ENCODE assay signal across 20 cellular contexts in the genomic region with DNA sequence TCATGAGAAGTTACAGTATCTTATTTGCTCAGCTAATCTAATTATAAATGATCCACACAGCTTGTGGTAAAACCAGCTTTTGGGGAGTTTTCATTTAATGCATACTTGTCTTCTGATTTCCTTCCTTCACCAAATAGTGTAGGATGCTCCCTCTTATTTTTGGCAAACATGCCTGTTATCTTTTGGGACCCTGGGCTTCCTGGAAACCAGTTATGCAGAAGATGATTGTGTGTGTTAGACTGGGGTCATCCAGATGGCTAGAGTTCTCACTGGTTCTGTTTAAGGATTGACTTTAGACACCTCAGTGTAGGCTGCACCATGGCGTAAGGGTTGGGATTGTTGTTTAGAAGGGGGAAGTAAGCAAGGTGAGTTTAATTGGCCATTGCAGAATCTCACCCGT.
DNase-seq lines count a peak whose midpoint lies in the region; ATAC-seq and TF ChIP-seq lines count a peak whose summit lies in the region.
"Had no signal": no experiment of that assay in that cellular context is flagged by ENCODE, and none has a peak within 500 bp of the region (broad histone marks: within the 10 kb centered on the region; RNA-seq: fewer than 3 reads in every experiment).

No MANE protein-coding gene starts in this region.

- H3K36me3 ChIP-seq in left ventricle myocardium inferior = peaks cover 42% of the 10 kb centered on the region
- H3K36me3 ChIP-seq in IMR-90 (ENCODE audit: control insufficient read depth, insufficient read depth, low read length) = peaks cover 56% of the 10 kb centered on the region
- H3K36me3 ChIP-seq in brain microvascular endothelial cell (replicated peaks) = peaks cover 65% of the 10 kb centered on the region
- peaks cover 16 to 75% (median 35%) of the 10 kb centered on the region in 4 donors for H3K36me3 ChIP-seq in upper lobe of left lung
- H3K36me3 ChIP-seq: breast epithelium had no signal

- H3K23ac ChIP-seq in IMR-90 (ENCODE audit: low read depth, low read length) = no peak overlapping the region

- no peak overlapping the region for H2BK120ac ChIP-seq in IMR-90 (ENCODE audit: low read depth, low read length)

- no peak for TF ChIP-seq CTCF in left ventricle myocardium inferior (IDR thresholded peaks at IDR 0.05; ENCODE audit: borderline replicate concordance)
- no peak for TF ChIP-seq CTCF in IMR-90 (conservative IDR thresholded peaks at IDR 0.05; ENCODE audit: low read depth, low read length)
- no peak for TF ChIP-seq CTCF in brain microvascular endothelial cell (IDR thresholded peaks at IDR 0.05; ENCODE audit: low read depth, low read length, missing control alignments)
- no peak for TF ChIP-seq CTCF in upper lobe of left lung (IDR thresholded peaks at IDR 0.05)

- no peak overlapping the region for H3K4me3 ChIP-seq in left ventricle myocardium inferior
- H3K4me3 ChIP-seq in IMR-90 (ENCODE audit: insufficient read depth, low read depth, low read length) = no peak overlapping the region
- no peak overlapping the region for H3K4me3 ChIP-seq in brain microvascular endothelial cell (ENCODE audit: low read depth, low read length)
- H3K4me3 ChIP-seq in upper lobe of left lung = no peak overlapping the region
- H3K4me3 ChIP-seq: breast epithelium, esophagus squamous epithelium, suprapubic skin had no signal

- no peak for TF ChIP-seq EP300 in upper lobe of left lung (IDR thresholded peaks at IDR 0.05)

- no CpG with 5 or more reads among the region's 2 CpGs for WGBS in IMR-90 (ENCODE audit: extremely low coverage in 2 of 2, insufficient read length in 1 of 2), 2 experiments
- WGBS in upper lobe of left lung, 2 donors = 75 to 93% methylated on average over 2 of the region's 2 CpGs

- peak overlapping the region; percentile 0; the same call in 1 of the 2 replicates for H2AK5ac ChIP-seq in IMR-90 (ENCODE audit: low read depth, low read length)

- dilution Hi-C loops in IMR-90 (cut with HindIII; ENCODE audit: low sequenced_read_pairs, unreplicated experiment) = no loop called here

- DNase-seq in left ventricle myocardium inferior (no peak), Right ventricle myocardium inferior (ENCODE audit: missing footprints) (no peak), IMR-90 (no peak), brain microvascular endothelial cell (no peak), upper lobe of left lung (no peak)
- DNase-seq: activated B cell treated with CpG ODN at 0.5 μM for 24 hours; activated T-cell treated with anti-CD3 and anti-CD28 coated beads, Interleukin-2, amount 50 U/mL, for 72 hours; DMS79; effector memory CD8-positive, alpha-beta T cell; esophagus squamous epithelium; kidney glomerular epithelial cell; mesendoderm; naive thymus-derived CD4-positive, alpha-beta T cell; NCI-H1417 treated with DMSO at 0.1 percent for 48 hours; T-helper 1 cell had no signal

- H3K27ac ChIP-seq in left ventricle myocardium inferior (replicated peaks) (peak overlapping the region; percentile 52), IMR-90 (ENCODE audit: insufficient read depth, low read length) (no peak overlapping the region), brain microvascular endothelial cell (peak overlapping the region; percentile 8), upper lobe of left lung (peak overlapping the region in 3 of 4 donors; percentile 33 to 66 (median 46))
- H3K27ac ChIP-seq: breast epithelium, suprapubic skin had no signal

- no peak overlapping the region for H3K4me2 ChIP-seq in IMR-90 (ENCODE audit: low read depth, low read length)

- no peak overlapping the region for H3K18ac ChIP-seq in IMR-90 (ENCODE audit: low read depth, low read length)

- H3K27me3 ChIP-seq in left ventricle myocardium inferior (ENCODE audit: low read depth) = no peaks in the 10 kb centered on the region
- H3K27me3 ChIP-seq in IMR-90 (ENCODE audit: control insufficient read depth, insufficient read depth, low read length) = no peaks in the 10 kb centered on the region
- H3K27me3 ChIP-seq in brain microvascular endothelial cell (replicated peaks) = no peaks in the 10 kb centered on the region
- H3K27me3 ChIP-seq in upper lobe of left lung = no peaks in the 10 kb centered on the region
- H3K27me3 ChIP-seq: breast epithelium, esophagus squamous epithelium, suprapubic skin had no signal

- no peak overlapping the region for H4K5ac ChIP-seq in IMR-90 (ENCODE audit: low read depth, low read length)

- H2AK9ac ChIP-seq in IMR-90 (replicated peaks; ENCODE audit: low read depth, low read length, poor library complexity) = no peak overlapping the region

- no peak overlapping the region for H3K9ac ChIP-seq in IMR-90 (ENCODE audit: low read depth, low read length)

- ATAC-seq in Right ventricle myocardium inferior = no peak
- no peak for ATAC-seq in IMR-90 (ENCODE audit: low read depth)
- no peak for ATAC-seq in upper lobe of left lung (ENCODE audit: low FRiP score in 2 of 2)
- no peak for ATAC-seq in GM21423 (IDR thresholded peaks at IDR 0.05; ENCODE audit: unreplicated experiment)
- no peak for ATAC-seq in GM21786 (IDR thresholded peaks at IDR 0.05; ENCODE audit: unreplicated experiment)
- ATAC-seq: activated T-cell treated with anti-CD3 and anti-CD28 coated beads, Interleukin-2, amount 50 U/mL, for 72 hours; effector memory CD8-positive, alpha-beta T cell; HCT116; naive thymus-derived CD4-positive, alpha-beta T cell had no signal

- no peak overlapping the region for H4K91ac ChIP-seq in IMR-90 (ENCODE audit: insufficient read depth, low read depth, low read length)

- H3K9me1 ChIP-seq in IMR-90 (ENCODE audit: insufficient read depth, low read length) = peaks cover 31% of the 10 kb centered on the region

- H4K8ac ChIP-seq in IMR-90 (ENCODE audit: low read depth in 2 of 2, low read length in 2 of 2) = no peak overlapping the region

- H2AFZ ChIP-seq in IMR-90 (replicated peaks; ENCODE audit: low read length, poor library complexity) = no peak overlapping the region

- no peak overlapping the region for H2BK15ac ChIP-seq in IMR-90 (ENCODE audit: low read depth, low read length)

- TF ChIP-seq POLR2A in IMR-90 (IDR thresholded peaks at IDR 0.05; ENCODE audit: low read depth, low read length) (no peak), upper lobe of left lung (IDR thresholded peaks at IDR 0.05) (no peak)

- no peak overlapping the region for H2BK20ac ChIP-seq in IMR-90 (ENCODE audit: low read depth, low read length)

- in situ Hi-C loops in IMR-90 (cut with MboI; ENCODE audit: low sequenced_read_pairs) = loop anchor here (5.0 kb wide), 1 partner anchor 59 kb away; the partner anchor contains the start of gene PTPN1
- in situ Hi-C loops in brain microvascular endothelial cell (cut with HindIII; ENCODE audit: low pct_ligation_motif_present, low sequenced_read_pairs) = no loop called here

- no peak for TF ChIP-seq RAD21 in IMR-90 (IDR thresholded peaks at IDR 0.05; ENCODE audit: low read length)

- 0 out of 2 replicates have a peak overlapping the region, but pooled peaks have one; percentile 0 for H3K14ac ChIP-seq in IMR-90 (replicated peaks; ENCODE audit: low read depth, low read length)

- CTCF ChIA-PET in IMR-90 (lab: Yijun Ruan, JAX) = no interaction called here

- H3K9me3 ChIP-seq in left ventricle myocardium inferior (replicated peaks) (no peaks in the 10 kb centered on the region), IMR-90 (ENCODE audit: control insufficient read depth, insufficient read depth, low read length) (no peaks in the 10 kb centered on the region), upper lobe of left lung (no peaks in the 10 kb centered on the region)
- H3K9me3 ChIP-seq: breast epithelium, esophagus squamous epithelium, suprapubic skin had no signal

- peak overlapping the region; percentile 39; the same call in 1 of the 2 replicates for H3K4ac ChIP-seq in IMR-90 (ENCODE audit: low read depth, low read length)

- no peak overlapping the region for H2BK5ac ChIP-seq in IMR-90 (ENCODE audit: low read depth, low read length, poor library complexity, severe bottlenecking)

- peaks cover 56 to 97% of the 10 kb centered on the region in 2 experiments for H3K79me1 ChIP-seq in IMR-90 (ENCODE audit: low read depth in 1 of 2, low read length in 2 of 2)

- no peak overlapping the region for H3K56ac ChIP-seq in IMR-90 (ENCODE audit: extremely low read depth, insufficient read depth, low read length)

- intact Hi-C loops in left ventricle myocardium inferior (cut with micrococcal nuclease) (loop anchor here (10.0 kb wide), 2 partner anchors 67 to 97 kb away; no protein-coding TSS in a partner anchor), Right ventricle myocardium inferior (cut with DNase I) (loop anchor here (2.0 kb wide), 1 partner anchor 27 kb away; no protein-coding TSS in a partner anchor), IMR-90 (cut with micrococcal nuclease) (no loop called here)

- BruUV-seq in IMR-90 (replicated peaks; lab: Mats Ljungman, UMichigan) = no TSS peak

- POLR2A ChIA-PET in IMR-90 (lab: Charles Lee; ENCODE audit: unreplicated experiment) = no interaction called here

- peaks cover 54% of the 10 kb centered on the region for H4K20me1 ChIP-seq in IMR-90 (ENCODE audit: insufficient read depth, low read length)

- peaks cover 81% of the 10 kb centered on the region for H3K4me1 ChIP-seq in left ventricle myocardium inferior
- peaks cover 15% of the 10 kb centered on the region for H3K4me1 ChIP-seq in IMR-90 (ENCODE audit: control insufficient read depth, insufficient read depth, low read length)
- H3K4me1 ChIP-seq in upper lobe of left lung = peaks cover 42 to 63% (median 45%) of the 10 kb centered on the region in 4 donors

TF ChIP-seq in IMR-90, 13 proteins besides CTCF, POLR2A, EP300 and RAD21 (continues in another document):
- no peak for TF ChIP-seq MAZ (IDR thresholded peaks at IDR 0.05; ENCODE audit: borderline replicate concordance, low read depth, low read length)
- TF ChIP-seq NFE2L2 (IDR thresholded peaks at IDR 0.05; ENCODE audit: low read depth, low read length) = no peak
- TF ChIP-seq, protein P1, sequence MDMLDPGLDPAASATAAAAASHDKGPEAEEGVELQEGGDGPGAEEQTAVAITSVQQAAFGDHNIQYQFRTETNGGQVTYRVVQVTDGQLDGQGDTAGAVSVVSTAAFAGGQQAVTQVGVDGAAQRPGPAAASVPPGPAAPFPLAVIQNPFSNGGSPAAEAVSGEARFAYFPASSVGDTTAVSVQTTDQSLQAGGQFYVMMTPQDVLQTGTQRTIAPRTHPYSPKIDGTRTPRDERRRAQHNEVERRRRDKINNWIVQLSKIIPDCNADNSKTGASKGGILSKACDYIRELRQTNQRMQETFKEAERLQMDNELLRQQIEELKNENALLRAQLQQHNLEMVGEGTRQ (IDR thresholded peaks at IDR 0.05; ENCODE audit: low read depth, low read length) = no peak
- TF ChIP-seq, protein P2, sequence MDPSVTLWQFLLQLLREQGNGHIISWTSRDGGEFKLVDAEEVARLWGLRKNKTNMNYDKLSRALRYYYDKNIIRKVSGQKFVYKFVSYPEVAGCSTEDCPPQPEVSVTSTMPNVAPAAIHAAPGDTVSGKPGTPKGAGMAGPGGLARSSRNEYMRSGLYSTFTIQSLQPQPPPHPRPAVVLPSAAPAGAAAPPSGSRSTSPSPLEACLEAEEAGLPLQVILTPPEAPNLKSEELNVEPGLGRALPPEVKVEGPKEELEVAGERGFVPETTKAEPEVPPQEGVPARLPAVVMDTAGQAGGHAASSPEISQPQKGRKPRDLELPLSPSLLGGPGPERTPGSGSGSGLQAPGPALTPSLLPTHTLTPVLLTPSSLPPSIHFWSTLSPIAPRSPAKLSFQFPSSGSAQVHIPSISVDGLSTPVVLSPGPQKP (IDR thresholded peaks at IDR 0.05; ENCODE audit: borderline replicate concordance, low read depth, low read length) = no peak
- TF ChIP-seq CHD1 (IDR thresholded peaks at IDR 0.05; ENCODE audit: low read depth, low read length) = no peak
